9 cellular contexts compared by ENCODE assay signal in genomic region chr13:46181799-46182490, GRCh38. TPM values are rescaled to one million over a fixed set of nuclear protein-coding genes. Genes with fewer than 3 reads are reported as not detected.
DNase-seq lines count a peak whose midpoint lies in the region; ATAC-seq and TF ChIP-seq lines count a peak whose summit lies in the region.
"Had no signal": no experiment of that assay in that cellular context is flagged by ENCODE, and none has a peak within 500 bp of the region (broad histone marks: within the 10 kb centered on the region; RNA-seq: fewer than 3 reads in every experiment).

A gene with protein sequence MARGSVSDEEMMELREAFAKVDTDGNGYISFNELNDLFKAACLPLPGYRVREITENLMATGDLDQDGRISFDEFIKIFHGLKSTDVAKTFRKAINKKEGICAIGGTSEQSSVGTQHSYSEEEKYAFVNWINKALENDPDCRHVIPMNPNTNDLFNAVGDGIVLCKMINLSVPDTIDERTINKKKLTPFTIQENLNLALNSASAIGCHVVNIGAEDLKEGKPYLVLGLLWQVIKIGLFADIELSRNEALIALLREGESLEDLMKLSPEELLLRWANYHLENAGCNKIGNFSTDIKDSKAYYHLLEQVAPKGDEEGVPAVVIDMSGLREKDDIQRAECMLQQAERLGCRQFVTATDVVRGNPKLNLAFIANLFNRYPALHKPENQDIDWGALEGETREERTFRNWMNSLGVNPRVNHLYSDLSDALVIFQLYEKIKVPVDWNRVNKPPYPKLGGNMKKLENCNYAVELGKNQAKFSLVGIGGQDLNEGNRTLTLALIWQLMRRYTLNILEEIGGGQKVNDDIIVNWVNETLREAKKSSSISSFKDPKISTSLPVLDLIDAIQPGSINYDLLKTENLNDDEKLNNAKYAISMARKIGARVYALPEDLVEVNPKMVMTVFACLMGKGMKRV (minus strand): TSS chr13:46182177. CDS start chr13:46159662, 22,515 bp downstream.

- H3K9me3 ChIP-seq in body of pancreas (no peaks in the 10 kb centered on the region), uterus (no peaks in the 10 kb centered on the region)

- no peak within 1 kb of the TSS for H3K4me3 ChIP-seq in body of pancreas
- no peak within 1 kb of the TSS for H3K4me3 ChIP-seq in uterus

- 62 to 81% methylated on average over 8 of the region's 8 CpGs for WGBS in body of pancreas, 2 donors

- peak in 2 of 3 donors; percentile 59 to 78 for TF ChIP-seq POLR2A in body of pancreas (IDR thresholded peaks at IDR 0.05)
- no peak for TF ChIP-seq POLR2A in uterus (IDR thresholded peaks at IDR 0.05)

- H3K4me1 ChIP-seq in body of pancreas (no peaks in the 10 kb centered on the region), uterus (no peaks in the 10 kb centered on the region)

- H3K27me3 ChIP-seq in body of pancreas = no peaks in the 10 kb centered on the region
- no peaks in the 10 kb centered on the region for H3K27me3 ChIP-seq in uterus
- H3K27me3 ChIP-seq: foreskin keratinocyte had no signal

- intact Hi-C loops in T-helper 2 cell treated with Interferon-gamma antibody and Interleukin-4, amounts not matched to agents 100 ng/mL and 5 ng/mL, for 36 hours (cut with micrococcal nuclease) = loop anchor here (1.0 to 5.0 kb wide), 8 partner anchors 9 to 841 kb away; partner anchors contain the start of genes LRCH1, LRRC63, TPT1 and ZC3H13
- intact Hi-C loops in body of pancreas (cut with DNase I) = no loop called here
- intact Hi-C loops in uterus (cut with DNase I; ENCODE audit: low total_unique reads) = no loop called here

- ATAC-seq in GM19397 (IDR thresholded peaks at IDR 0.05; ENCODE audit: unreplicated experiment) = peak; percentile 64
- peak; percentile 67 for ATAC-seq in HG03521 (IDR thresholded peaks at IDR 0.05; ENCODE audit: unreplicated experiment)
- no peak for ATAC-seq in body of pancreas
- ATAC-seq in omental fat pad (ENCODE audit: low FRiP score) = no peak
- ATAC-seq: foreskin keratinocyte had no signal

- no peak for TF ChIP-seq CTCF in body of pancreas (IDR thresholded peaks at IDR 0.05)
- TF ChIP-seq CTCF in omental fat pad (IDR thresholded peaks at IDR 0.05) = no peak
- TF ChIP-seq CTCF in uterus (IDR thresholded peaks at IDR 0.05) = no peak

- DNase-seq in Ammon's horn (ENCODE audit: low spot score) (peak; percentile 29), body of pancreas (peak in 1 of 4 donors; percentile 66), omental fat pad (ENCODE audit: low spot score) (no peak), uterus (no peak), NCI-H1048 (lab: John Stamatoyannopoulos, UW) (no peak)

- H3K36me3 ChIP-seq in body of pancreas (replicated peaks in 1 of 2; ENCODE audit: insufficient read depth in 1 of 2, low read depth in 2 of 2) = no peaks in the 10 kb centered on the region
- no peaks in the 10 kb centered on the region for H3K36me3 ChIP-seq in uterus

- peak within 1 kb of the TSS in 1 of 4 donors; percentile 51 for H3K27ac ChIP-seq in body of pancreas
- H3K27ac ChIP-seq in uterus = peak within 1 kb of the TSS in 1 of 2 donors; percentile 13
- H3K27ac ChIP-seq: foreskin keratinocyte had no signal

RNA-seq across cellular contexts. Expression of the gene that starts here (rescaled TPM):
- total RNA-seq in T-helper 2 cell treated with Interferon-gamma antibody and Interleukin-4, amounts not matched to agents 100 ng/mL and 5 ng/mL, for 36 hours = 1,131 and 1,165 TPM in 2 replicates
- total RNA-seq in body of pancreas (10 to 100 TPM in 1 of 2 donors, 1 to 10 TPM in 1; 6.3 to 16.1 TPM), omental fat pad (100 to 1,000 TPM in 3 of 4 donors, 10 to 100 TPM in 1; 61.0 to 325 (median 142) TPM), uterus (10 to 100 TPM; 17.3 to 34.8 (median 24.7) TPM)

Comparison
In these comparisons a context has a peak if more than half of its experiments do, and no peak if none do; other contexts are left out.
1. ATAC-seq: peak in GM19397 (single experiment) and HG03521 (single experiment); none in body of pancreas (single experiment) and omental fat pad (single experiment).
2. POLR2A ChIP-seq: peak in body of pancreas (2 of 3); none in uterus (0 of 2).